ENCODE assay signal across 19 cellular contexts in the genomic region with DNA sequence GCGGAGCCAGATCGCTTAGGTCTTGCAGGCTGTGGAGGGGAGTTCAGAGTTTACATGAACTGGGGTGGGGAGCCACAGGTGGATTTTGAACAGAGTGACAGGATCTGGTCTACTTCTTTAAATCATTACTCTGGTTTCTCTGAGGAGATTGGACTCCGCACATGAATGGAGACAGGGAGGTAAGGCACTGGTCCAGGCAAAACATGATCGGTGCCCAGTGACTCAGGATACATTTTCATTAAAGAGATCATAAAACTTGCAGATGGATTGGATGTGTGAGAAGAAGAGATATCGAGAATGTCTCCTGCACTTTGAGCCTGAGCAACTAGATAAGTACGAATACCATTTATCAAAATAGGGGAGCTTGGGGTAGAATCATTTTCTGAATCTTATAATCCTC.
"Had no signal": no experiment of that assay in that cellular context is flagged by ENCODE, and none has a peak within 500 bp of the region (broad histone marks: within the 10 kb centered on the region; RNA-seq: fewer than 3 reads in every experiment).

No MANE protein-coding gene starts in this region.

- H3K79me2 ChIP-seq: parathyroid adenoma had no signal

- H3K27ac ChIP-seq: body of pancreas, colonic mucosa, neutrophil, parathyroid adenoma, spleen, testis, uterus had no signal

- H3K36me3 ChIP-seq: colonic mucosa, esophagus muscularis mucosa, neutrophil, right atrium auricular region, spleen, uterus had no signal

- H3K4me3 ChIP-seq: body of pancreas, colonic mucosa, esophagus muscularis mucosa, right atrium auricular region, spleen, testis, uterus had no signal

- H3K9me3 ChIP-seq: body of pancreas, colonic mucosa, esophagus muscularis mucosa, neutrophil, right atrium auricular region, spleen, testis, uterus had no signal

- ATAC-seq: activated CD4-positive, alpha-beta T cell treated with anti-CD3 and anti-CD28 coated beads for 36 hours; activated CD8-positive, alpha-beta memory T cell treated with anti-CD3 and anti-CD28 coated beads, Interleukin-2, amount 10 ng/mL, durations not matched to agents 7 days and 5 days; activated CD8-positive, alpha-beta T cell treated with anti-CD3 and anti-CD28 coated beads, Interleukin-2, amount 10 ng/mL, durations not matched to agents 7 days and 5 days; activated naive CD8-positive, alpha-beta T cell treated with anti-CD3 and anti-CD28 coated beads, Interleukin-2, amount 50 U/mL, for 24 hours; body of pancreas; left ventricle myocardium superior had no signal

- H3K27me3 ChIP-seq: body of pancreas, colonic mucosa, esophagus muscularis mucosa, right atrium auricular region, testis, uterus had no signal

- H2AFZ ChIP-seq: parathyroid adenoma had no signal

- DNase-seq: activated CD4-positive, alpha-beta T cell treated with anti-CD3 and anti-CD28 coated beads for 36 hours; activated CD4-positive, CD25-positive, alpha-beta regulatory T cell; activated CD8-positive, alpha-beta memory T cell treated with anti-CD3 and anti-CD28 coated beads, Interleukin-2, amount 10 ng/mL, durations not matched to agents 7 days and 5 days; activated CD8-positive, alpha-beta T cell treated with anti-CD3 and anti-CD28 coated beads, Interleukin-2, amount 10 ng/mL, durations not matched to agents 7 days and 5 days; activated naive CD8-positive, alpha-beta T cell treated with anti-CD3 and anti-CD28 coated beads, Interleukin-2, amount 50 U/mL, for 24 hours; activated T-cell treated with anti-CD3 and anti-CD28 coated beads, Interleukin-2, amount 50 U/mL, for 48 hours; amygdala; body of pancreas; colonic mucosa; left ventricle myocardium superior; spleen; stimulated activated naive CD4-positive, alpha-beta T cell; T-helper 1 cell; testis; uterus had no signal

- H3K4me1 ChIP-seq: body of pancreas, colonic mucosa, parathyroid adenoma, testis had no signal
